ENCODE assay signal across 19 cellular contexts in the genomic region with DNA sequence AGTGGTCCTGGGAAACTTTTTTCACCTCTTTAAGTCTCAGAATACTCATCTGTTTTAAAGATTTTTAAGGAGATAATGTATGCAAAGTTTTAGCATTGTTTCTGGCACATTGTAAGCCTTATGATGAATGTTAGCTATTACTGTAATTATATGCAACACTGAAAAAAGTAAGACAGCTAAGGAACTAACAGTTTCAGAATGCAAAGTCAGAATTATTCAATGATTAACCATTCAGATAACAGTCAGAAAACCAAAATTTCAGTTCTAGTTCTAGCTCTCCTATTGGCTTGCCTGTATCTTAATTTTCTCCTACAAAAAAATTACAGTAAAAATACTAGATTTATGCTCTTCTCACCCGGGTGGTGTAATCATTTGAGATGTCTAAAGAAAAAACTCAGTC.
DNase-seq lines count a peak whose midpoint lies in the region; ATAC-seq, FAIRE-seq and TF ChIP-seq lines count a peak whose summit lies in the region.
"Had no signal": no experiment of that assay in that cellular context is flagged by ENCODE, and none has a peak within 500 bp of the region (broad histone marks: within the 10 kb centered on the region; RNA-seq: fewer than 3 reads in every experiment).

No MANE protein-coding gene starts in this region.

- ATAC-seq in GM18498 (IDR thresholded peaks at IDR 0.05; ENCODE audit: unreplicated experiment) (peak; percentile 62), GM18907 (IDR thresholded peaks at IDR 0.05; ENCODE audit: unreplicated experiment) (peak; percentile 72), GM21423 (IDR thresholded peaks at IDR 0.05; ENCODE audit: unreplicated experiment) (peak; percentile 79), HG03159 (IDR thresholded peaks at IDR 0.05; ENCODE audit: unreplicated experiment) (peak; percentile 69)
- ATAC-seq: PC-3 had no signal

- TF ChIP-seq POLR2A in GM12891 (IDR thresholded peaks at IDR 0.05; ENCODE audit: low read depth, low read length), result no peak

- no peak for DNase-seq in DMS53 (lab: John Stamatoyannopoulos, UW)
- no peak for DNase-seq in GM19240 (ENCODE audit: insufficient read length, low spot score)
- DNase-seq in GM12891 (ENCODE audit: insufficient read length, low spot score), result no peak
- DNase-seq in hippocampal formation (lab: John Stamatoyannopoulos, UW), result no peak
- DNase-seq: Caco-2; CD4-positive, CD25-positive, alpha-beta regulatory T cell; GOT3; NCI-H1092; NCI-H146; NCI-H2081 treated with DMSO at 0.1 percent for 48 hours; NCI-H510A; NCI-H774; PC-3; SJCRH30; T-helper 2 cell had no signal

- no peak for FAIRE-seq in GM12891 (lab: Jason Lieb, UNC)

TF ChIP-seq in GM12891, 5 proteins besides CTCF, POLR2A, EP300 and RAD21:
- no peak for TF ChIP-seq POLR2AphosphoS5 (IDR thresholded peaks at IDR 0.05; ENCODE audit: low read depth, low read length)
- no peak for TF ChIP-seq PAX5 (IDR thresholded peaks at IDR 0.05; ENCODE audit: insufficient read depth, low read length, severe bottlenecking)
- TF ChIP-seq POU2F2 (IDR thresholded peaks at IDR 0.05; ENCODE audit: low read depth, low read length), result no peak
- no peak for TF ChIP-seq SPI1 (IDR thresholded peaks at IDR 0.05; ENCODE audit: low read depth, low read length)
- no peak for TF ChIP-seq TAF1 (IDR thresholded peaks at IDR 0.05; ENCODE audit: low read depth, low read length)
